Comparison of ENCODE assay signal across 32 cellular contexts in the genomic region with DNA sequence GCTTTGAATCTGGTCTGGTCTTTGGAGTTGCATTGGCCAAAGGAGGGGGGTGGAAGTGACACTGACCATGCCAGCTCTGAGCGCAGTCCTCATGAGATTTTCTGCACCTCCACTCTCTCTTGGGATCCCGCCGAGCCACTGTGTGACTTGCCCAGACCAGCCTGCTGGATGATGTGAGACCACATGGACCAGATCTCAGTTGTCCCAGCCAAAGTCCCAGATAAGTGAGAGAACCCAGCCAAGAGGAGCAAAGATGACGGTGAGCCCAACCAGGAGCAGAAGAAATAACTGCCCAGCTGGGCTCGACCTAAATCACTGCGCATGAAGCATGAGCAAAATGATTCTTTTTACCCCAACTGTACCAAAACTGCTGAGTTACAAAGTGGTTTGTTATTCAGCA.
"Had no signal": no experiment of that assay in that cellular context is flagged by ENCODE, and none has a peak within 500 bp of the region (broad histone marks: within the 10 kb centered on the region; RNA-seq: fewer than 3 reads in every experiment).

No MANE protein-coding gene starts in this region.

- DNase-seq: Karpas-422, Kasumi-1, KBM-7, KG1, MG63, MM.1S, MV-4-11, NCI-H1048, NCI-H1092, NCI-H1105, NCI-H1417 treated with DMSO at 0.1 percent for 48 hours, NCI-H1436, NCI-H1436 treated with DMSO at 0.1 percent for 48 hours, NCI-H146, NCI-H1694, NCI-H1694 treated with DMSO at 0.1 percent for 48 hours, NCI-H187, NCI-H187 treated with DMSO at 0.1 percent for 48 hours, NCI-H1930, NCI-H2029, NCI-H2081, NCI-H2081 treated with DMSO at 0.1 percent for 48 hours, NCI-H2107, NCI-H2171, NCI-H2171 treated with DMSO at 0.1 percent for 48 hours, NCI-H2227 treated with DMSO at 0.1 percent for 48 hours, NCI-H226, NCI-H345, NCI-H446, NCI-H446 treated with DMSO at 0.1 percent for 48 hours, NCI-H510A had no signal

- H3K4me3 ChIP-seq: MG63 had no signal

- H3K9me3 ChIP-seq: MG63 had no signal

- H3K27ac ChIP-seq: KMS-11 had no signal

- H3K36me3 ChIP-seq: MG63 had no signal

- H3K27me3 ChIP-seq: MG63 had no signal
